In the genomic region with DNA sequence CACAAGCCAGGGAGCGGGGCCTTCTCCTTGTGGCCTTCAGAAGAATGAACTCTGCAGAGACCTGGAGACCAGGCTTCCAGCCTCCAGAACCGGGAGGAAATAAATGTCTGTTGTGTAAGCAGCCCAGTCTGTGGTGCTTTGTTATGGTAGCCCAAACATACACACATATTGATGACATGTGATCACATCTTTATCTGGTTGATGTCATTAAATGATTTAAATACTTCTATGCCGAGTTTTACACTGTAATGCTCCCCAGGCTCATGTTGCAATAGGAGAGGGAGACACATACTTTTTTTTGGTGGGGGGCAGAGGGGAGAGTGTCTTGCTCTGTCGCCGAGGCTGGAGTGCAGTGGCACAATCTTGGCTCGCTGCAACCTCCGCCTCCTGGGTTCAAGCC, we compare ENCODE assay signal across 21 cellular contexts.
"Had no signal": no experiment of that assay in that cellular context is flagged by ENCODE, and none has a peak within 500 bp of the region (broad histone marks: within the 10 kb centered on the region; RNA-seq: fewer than 3 reads in every experiment).

No MANE protein-coding gene starts in this region.

- DNase-seq: activated B cell treated with CpG ODN at 0.5 μM for 24 hours; activated CD4-positive, alpha-beta memory T cell treated with anti-CD3 and anti-CD28 coated beads for 36 hours; activated CD4-positive, alpha-beta T cell treated with anti-CD3 and anti-CD28 coated beads for 4 hours; activated T-cell treated with anti-CD3 and anti-CD28 coated beads for 4 hours; amniotic stem cell; caudate nucleus; colonic mucosa; foreskin melanocyte; glutamatergic neuron; hypothalamus; kidney; left lung; mammary epithelial cell; occipital lobe; posterior cingulate gyrus; stimulated activated CD4-positive, alpha-beta T cell treated with anti-CD3 and anti-CD28 coated beads, Interleukin-12 subunit alpha, Interleukin-12 subunit beta, amount 100 ng/mL, for 4 hours; stimulated activated CD4-positive, alpha-beta T cell treated with anti-CD3 and anti-CD28 coated beads, Interleukin-1b, Interleukin-23, amount 100 ng/mL, for 48 hours; stimulated activated naive CD8-positive, alpha-beta T cell treated with anti-CD3 and anti-CD28 coated beads, Interleukin-15, Interleukin-2, amounts not matched to agents 100 U/mL and 50 U/mL, for 24 hours; substantia nigra; T-helper 1 cell; T-helper 9 cell had no signal
